ENCODE assay signal across 37 cellular contexts in the genomic region with DNA sequence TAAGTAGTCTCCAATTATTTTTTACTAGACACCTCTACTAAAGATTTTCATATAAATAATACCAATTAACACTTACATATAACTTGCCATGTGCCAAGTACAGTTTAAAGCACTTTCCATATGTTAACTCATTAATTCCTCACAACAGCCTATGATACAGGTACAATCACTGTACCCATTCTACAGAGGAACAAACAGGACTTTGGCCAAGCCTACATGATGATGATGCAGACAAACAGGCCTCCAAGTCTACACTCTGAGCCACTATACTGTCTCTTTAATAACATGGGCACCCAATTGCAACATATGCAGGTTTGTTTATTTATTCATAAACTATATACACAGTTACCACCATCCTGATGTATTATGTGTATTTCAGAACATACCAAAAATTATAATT. TPM values are rescaled to one million over a fixed set of nuclear protein-coding genes. Genes with fewer than 3 reads are reported as not detected.
"Had no signal": no experiment of that assay in that cellular context is flagged by ENCODE, and none has a peak within 500 bp of the region (broad histone marks: within the 10 kb centered on the region; RNA-seq: fewer than 3 reads in every experiment).

No MANE protein-coding gene starts in this region.

- H3K27me3 ChIP-seq: MG63 had no signal

- H3K4me3 ChIP-seq: MG63 had no signal

- DNase-seq: Karpas-422, Kasumi-1, MG63, MM.1S, MV-4-11, NCI-H1048, NCI-H1092, NCI-H1092 treated with DMSO at 0.1 percent for 48 hours, NCI-H1105, NCI-H1105 treated with DMSO at 0.1 percent for 48 hours, NCI-H1417, NCI-H1417 treated with DMSO at 0.1 percent for 48 hours, NCI-H1436, NCI-H1436 treated with DMSO at 0.1 percent for 48 hours, NCI-H146, NCI-H1694, NCI-H1694 treated with DMSO at 0.1 percent for 48 hours, NCI-H187, NCI-H187 treated with DMSO at 0.1 percent for 48 hours, NCI-H1930, NCI-H2029, NCI-H2029 treated with DMSO at 0.1 percent for 48 hours, NCI-H2081, NCI-H2081 treated with DMSO at 0.1 percent for 48 hours, NCI-H2107, NCI-H2171, NCI-H2171 treated with DMSO at 0.1 percent for 48 hours, NCI-H2227 treated with DMSO at 0.1 percent for 48 hours, NCI-H226, NCI-H345, NCI-H446, NCI-H446 treated with DMSO at 0.1 percent for 48 hours, NCI-H510A had no signal

- H3K36me3 ChIP-seq: MG63 had no signal

- H3K9me3 ChIP-seq: MG63 had no signal

RNA-seq across cellular contexts. Expression of gene TOX3, which starts 46.0 kb away (rescaled TPM):
- total RNA-seq: LHCN-M2, M059J, MCF 10A, NCI-H460 had no signal
